ENCODE assay signal across 8 cellular contexts in genomic region chr12:121713257-121714155, GRCh38. TPM values are rescaled to one million over a fixed set of nuclear protein-coding genes. Genes with fewer than 3 reads are reported as not detected.
A peak's percentile ranks its signal among the peaks of the same experiment; 100 is the strongest.
DNase-seq lines count a peak whose midpoint lies in the region; ATAC-seq and TF ChIP-seq lines count a peak whose summit lies in the region.

No MANE protein-coding gene starts in this region.

- H3K4me3 ChIP-seq in GM12864 (ENCODE audit: low read depth, low read length), result peak overlapping the region; percentile 99
- H3K4me3 ChIP-seq in choroid plexus epithelial cell (ENCODE audit: low read depth, low read length), result peak overlapping the region; percentile 87
- H3K4me3 ChIP-seq in mononuclear cell (ENCODE audit: low read length), result peak overlapping the region; percentile 86

- no peak for ATAC-seq in HG02642 (IDR thresholded peaks at IDR 0.05; ENCODE audit: poor library complexity, unreplicated experiment)

- no peaks in the 10 kb centered on the region for H3K9me3 ChIP-seq in mononuclear cell (ENCODE audit: low read depth, low read length)

- peaks cover 24% of the 10 kb centered on the region for H3K4me1 ChIP-seq in mononuclear cell (ENCODE audit: insufficient read depth, low read length)

- no peaks in the 10 kb centered on the region for H3K27me3 ChIP-seq in mononuclear cell (ENCODE audit: insufficient read depth, low read length)

- TF ChIP-seq CTCF in GM12864 (IDR thresholded peaks at IDR 0.05; ENCODE audit: low read depth, low read length, missing control alignments), result no peak
- TF ChIP-seq CTCF in choroid plexus epithelial cell (conservative IDR thresholded peaks at IDR 0.05; ENCODE audit: low read depth, low read length), result no peak

- no peak for DNase-seq in GM12864 (ENCODE audit: low read depth)
- peak; percentile 44 for DNase-seq in NCI-H2171 treated with DMSO at 0.1 percent for 48 hours (lab: John Stamatoyannopoulos, UW)
- DNase-seq in choroid plexus epithelial cell (ENCODE audit: low read depth), result no peak
- no peak for DNase-seq in RKO (ENCODE audit: low spot score)
- no peak for DNase-seq in stimulated activated CD4-positive, alpha-beta T cell treated with anti-CD3 and anti-CD28 coated beads, Interleukin-4, amount 100 ng/mL, for 24 hours
- no peak for DNase-seq in NCI-H1048 (lab: John Stamatoyannopoulos, UW)

RNA-seq across cellular contexts. Expression of gene TMEM120B, which starts 1.0 kb away (rescaled TPM):
- total RNA-seq in mononuclear cell, result 2.1 TPM

RNA-seq across cellular contexts. Expression of gene MORN3, which starts 44.1 kb away (rescaled TPM):
- total RNA-seq in mononuclear cell, result 3.6 TPM
